1 cellular context compared by ENCODE assay signal in the genomic region with DNA sequence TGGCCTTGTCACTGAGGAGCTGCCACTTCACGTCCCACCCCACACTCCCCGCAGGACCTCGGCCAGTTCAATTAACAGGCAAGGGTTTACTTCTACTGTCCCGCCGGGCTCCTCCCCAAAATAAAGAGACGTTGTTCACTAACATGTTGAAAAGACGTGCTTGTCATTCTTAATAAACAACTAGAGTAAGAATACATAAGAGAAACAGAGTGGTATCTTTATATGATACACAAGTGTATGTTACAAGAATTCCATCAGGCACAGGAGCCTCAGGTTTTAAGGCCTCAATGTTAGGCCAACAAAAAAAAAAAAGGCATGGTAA.
TF ChIP-seq lines count a peak whose summit lies in the region.

No MANE protein-coding gene starts in this region.

TF ChIP-seq in K562, 482 proteins besides CTCF, POLR2A, EP300 and RAD21:
- TF ChIP-seq GTF2E2 (tag; IDR thresholded peaks at IDR 0.05) (0 out of 2 replicates have a peak, but pooled peaks have one; percentile 35), RBM15 (IDR thresholded peaks at IDR 0.05; ENCODE audit: insufficient read depth, low read length) (no peak), TEAD4 (IDR thresholded peaks at IDR 0.05; ENCODE audit: low read length) (0 out of 2 replicates have a peak, but pooled peaks have one; percentile 4), TEAD4 (CRISPR knock-in tag; IDR thresholded peaks at IDR 0.05; ENCODE audit: borderline replicate concordance) (no peak), POLR3G (IDR thresholded peaks at IDR 0.05; ENCODE audit: extremely low read depth, insufficient read length, insufficient replicate concordance) (no peak), ATF1 (CRISPR knock-in tag; IDR thresholded peaks at IDR 0.05) (no peak), ATF1 (tag; IDR thresholded peaks at IDR 0.05) (peak; percentile 60), CEBPG (CRISPR knock-in tag; IDR thresholded peaks at IDR 0.05) (no peak), CEBPG (tag; conservative IDR thresholded peaks at IDR 0.05 in 1 of 2, IDR thresholded peaks at IDR 0.05 in 1 of 2) (peak in 1 of 2 experiments; percentile 51; a peak in 2 of 4 replicates), E2F8 (IDR thresholded peaks at IDR 0.05; ENCODE audit: low read depth, partially characterized antibody) (peak; percentile 11), TBP (optimal IDR thresholded peaks at IDR 0.05; ENCODE audit: low read depth, low read length) (no peak), POLR2AphosphoS5 (IDR thresholded peaks at IDR 0.05; ENCODE audit: control insufficient read depth, insufficient read depth, low read depth, low read length) (peak; percentile 38; the same call in 1 of the 2 replicates), RNF2 (IDR thresholded peaks at IDR 0.05) (no peak)
- TF ChIP-seq, protein P1, sequence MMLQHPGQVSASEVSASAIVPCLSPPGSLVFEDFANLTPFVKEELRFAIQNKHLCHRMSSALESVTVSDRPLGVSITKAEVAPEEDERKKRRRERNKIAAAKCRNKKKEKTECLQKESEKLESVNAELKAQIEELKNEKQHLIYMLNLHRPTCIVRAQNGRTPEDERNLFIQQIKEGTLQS (IDR thresholded peaks at IDR 0.05) = no peak
- TF ChIP-seq, protein P1 (CRISPR knock-in tag; conservative IDR thresholded peaks at IDR 0.05) = 0 out of 2 replicates have a peak, but pooled peaks have one; percentile 2
TF ChIP-seq in K562: peak in this region for 7.
